25 cellular contexts compared by ENCODE assay signal in the genomic region with DNA sequence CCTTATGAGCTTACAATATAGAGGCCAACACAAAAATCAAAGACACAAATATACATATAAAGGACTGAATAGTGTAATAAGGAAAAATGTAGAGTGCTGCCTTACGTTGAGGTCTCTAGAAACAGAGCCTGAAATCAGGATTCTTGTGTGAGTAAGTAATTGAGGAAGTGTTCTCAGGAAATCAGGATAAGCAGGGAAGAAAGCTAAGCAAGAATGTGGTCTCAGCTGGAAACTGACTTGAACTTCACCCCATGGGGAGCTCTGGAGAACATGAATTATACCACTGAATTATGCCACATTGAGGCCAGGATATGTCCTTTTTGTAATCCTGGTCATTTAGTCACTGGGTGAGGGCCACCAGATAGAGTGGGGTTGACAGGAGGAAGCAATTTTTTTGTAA.
"Had no signal": no experiment of that assay in that cellular context is flagged by ENCODE, and none has a peak within 500 bp of the region (broad histone marks: within the 10 kb centered on the region; RNA-seq: fewer than 3 reads in every experiment).

No MANE protein-coding gene starts in this region.

- H3K4me1 ChIP-seq: gastrocnemius medialis, lower lobe of right lung, sigmoid colon, testis, uterus had no signal

- H3K27ac ChIP-seq: cardiac muscle cell, gastrocnemius medialis, lower lobe of right lung, sigmoid colon, testis, uterus had no signal

- H3K27me3 ChIP-seq: cardiac muscle cell, gastrocnemius medialis, sigmoid colon, testis, uterus had no signal

- ATAC-seq: activated CD4-positive, alpha-beta T cell treated with anti-CD3 and anti-CD28 coated beads for 36 hours; activated T-cell treated with anti-CD3 and anti-CD28 coated beads, Interleukin-2, amount 50 U/mL, for 4 hours; gastrocnemius medialis; left lobe of liver; lower lobe of right lung; naive thymus-derived CD8-positive, alpha-beta T cell; T-cell had no signal

- DNase-seq: activated B cell treated with CpG ODN at 0.5 μM for 24 hours; activated CD4-positive, alpha-beta T cell treated with anti-CD3 and anti-CD28 coated beads for 36 hours; activated CD4-positive, alpha-beta T cell treated with anti-CD3 and anti-CD28 coated beads, Interleukin-2, amount 50 U/mL, for 4 hours; activated CD8-positive, alpha-beta memory T cell treated with anti-CD3 and anti-CD28 coated beads, Interleukin-2, amount 50 U/mL, for 48 hours; activated naive CD4-positive, alpha-beta T cell; activated naive CD8-positive, alpha-beta T cell treated with anti-CD3 and anti-CD28 coated beads, Interleukin-2, amount 10 ng/mL, durations not matched to agents 7 days and 5 days; activated T-cell treated with anti-CD3 and anti-CD28 coated beads, Interleukin-2, amount 50 U/mL, for 4 hours; amniotic stem cell; effector CD4-positive, alpha-beta T cell; gastrocnemius medialis; hypothalamus; lower lobe of right lung; naive thymus-derived CD8-positive, alpha-beta T cell; retina; sigmoid colon; stimulated activated CD4-positive, alpha-beta T cell treated with anti-CD3 and anti-CD28 coated beads, Interleukin-2, amount 100 ng/mL, for 48 hours; stimulated activated CD8-positive, alpha-beta memory T cell treated with anti-CD3 and anti-CD28 coated beads, Interleukin-4, amount 100 ng/mL, for 48 hours; stimulated activated naive CD4-positive, alpha-beta T cell; T-cell; testis; trophoblast cell; uterus had no signal

- H3K4me3 ChIP-seq: cardiac muscle cell, gastrocnemius medialis, lower lobe of right lung, sigmoid colon, smooth muscle cell, testis, uterus had no signal

- H3K36me3 ChIP-seq: cardiac muscle cell, gastrocnemius medialis, lower lobe of right lung, sigmoid colon, uterus had no signal

- H3K9me3 ChIP-seq: gastrocnemius medialis, lower lobe of right lung, sigmoid colon, testis, uterus had no signal
